In the genomic region with DNA sequence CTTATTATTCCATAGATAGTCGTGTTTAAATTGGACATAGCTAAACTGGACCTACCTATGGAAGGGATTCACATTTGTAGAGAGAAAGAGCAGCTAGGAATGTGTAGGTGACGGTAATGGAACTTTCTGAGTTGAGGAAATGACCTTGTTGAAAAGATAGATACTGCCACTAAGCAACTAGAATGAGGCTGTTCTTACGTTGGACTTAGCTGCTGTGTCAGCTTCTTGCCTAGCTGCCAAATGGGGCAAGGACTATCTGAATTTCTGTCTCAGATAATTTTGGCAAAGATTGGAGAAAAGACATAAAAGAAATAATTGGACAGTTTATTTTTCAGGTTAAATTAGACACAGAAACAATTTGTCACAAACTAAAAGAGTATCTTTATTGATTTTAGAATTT, we compare ENCODE assay signal across 20 cellular contexts.
"Had no signal": no experiment of that assay in that cellular context is flagged by ENCODE, and none has a peak within 500 bp of the region (broad histone marks: within the 10 kb centered on the region; RNA-seq: fewer than 3 reads in every experiment).

No MANE protein-coding gene starts in this region.

- H3K27ac Mint-ChIP-seq: activated naive CD8-positive, alpha-beta T cell treated with anti-CD3 and anti-CD28 coated beads for 36 hours; activated T-cell treated with anti-CD3 and anti-CD28 coated beads, Interleukin-2, amount 50 U/mL, for 72 hours; brain; immature natural killer cell; mesothelial cell of epicardium; stimulated activated naive CD8-positive, alpha-beta T cell treated with anti-CD3 and anti-CD28 coated beads, Interleukin-15, amount 100 ng/mL, for 72 hours had no signal

- H3K9me3 Mint-ChIP-seq: natural killer cell treated with Interleukin-12 subunit alpha and Interleukin-12 subunit beta and Interleukin-15 and Interleukin-18, amount 100 ng/mL, for 72 hours; stimulated activated naive CD8-positive, alpha-beta T cell treated with anti-CD3 and anti-CD28 coated beads, Interleukin-15, amount 100 ng/mL, for 72 hours had no signal

- H3K4me3 ChIP-seq: lower lobe of right lung, SK-N-MC, upper lobe of left lung had no signal

- H3K27me3 ChIP-seq: upper lobe of left lung had no signal

- H3K36me3 ChIP-seq: upper lobe of left lung had no signal

- H3K9me3 ChIP-seq: lower lobe of right lung had no signal

- FAIRE-seq: endometrium, frontal cortex, TTC549 had no signal

- H3K27ac ChIP-seq: lower lobe of right lung, SK-N-MC, upper lobe of left lung had no signal

- H3K27me3 Mint-ChIP-seq: activated naive CD8-positive, alpha-beta T cell treated with anti-CD3 and anti-CD28 coated beads for 36 hours; natural killer cell treated with Interleukin-12 subunit alpha and Interleukin-12 subunit beta and Interleukin-15 and Interleukin-18, amount 100 ng/mL, for 72 hours; stimulated activated naive CD8-positive, alpha-beta T cell treated with anti-CD3 and anti-CD28 coated beads, Interleukin-15, amount 100 ng/mL, for 72 hours had no signal

- ATAC-seq: activated T-cell treated with anti-CD3 and anti-CD28 coated beads, Interleukin-2, amount 50 U/mL, for 72 hours; natural killer cell treated with Interleukin-12 subunit alpha and Interleukin-12 subunit beta and Interleukin-15 and Interleukin-18, amount 100 ng/mL, for 72 hours; stimulated activated naive CD8-positive, alpha-beta T cell treated with anti-CD3 and anti-CD28 coated beads, Interleukin-15, amount 100 ng/mL, for 72 hours had no signal

- DNase-seq: activated CD4-positive, alpha-beta T cell treated with anti-CD3 and anti-CD28 coated beads, Interleukin-2, amount 50 U/mL, for 4 hours; activated gamma-delta T cell; activated naive CD8-positive, alpha-beta T cell treated with anti-CD3 and anti-CD28 coated beads for 36 hours; activated T-cell treated with anti-CD3 and anti-CD28 coated beads, Interleukin-2, amount 50 U/mL, for 72 hours; anterior cingulate cortex; cortex of kidney; erythroblast; immature natural killer cell; kidney glomerular epithelial cell; lower lobe of right lung; posterior cingulate gyrus; stimulated activated naive CD8-positive, alpha-beta T cell treated with anti-CD3 and anti-CD28 coated beads, Interleukin-15, amount 100 ng/mL, for 72 hours; upper lobe of left lung had no signal

- H3K4me3 Mint-ChIP-seq: activated naive CD8-positive, alpha-beta T cell treated with anti-CD3 and anti-CD28 coated beads for 36 hours; activated T-cell treated with anti-CD3 and anti-CD28 coated beads, Interleukin-2, amount 50 U/mL, for 72 hours; brain; immature natural killer cell; mesothelial cell of epicardium; natural killer cell treated with Interleukin-12 subunit alpha and Interleukin-12 subunit beta and Interleukin-15 and Interleukin-18, amount 100 ng/mL, for 72 hours; stimulated activated naive CD8-positive, alpha-beta T cell treated with anti-CD3 and anti-CD28 coated beads, Interleukin-15, amount 100 ng/mL, for 72 hours had no signal
